22 cellular contexts compared by ENCODE assay signal in the genomic region with DNA sequence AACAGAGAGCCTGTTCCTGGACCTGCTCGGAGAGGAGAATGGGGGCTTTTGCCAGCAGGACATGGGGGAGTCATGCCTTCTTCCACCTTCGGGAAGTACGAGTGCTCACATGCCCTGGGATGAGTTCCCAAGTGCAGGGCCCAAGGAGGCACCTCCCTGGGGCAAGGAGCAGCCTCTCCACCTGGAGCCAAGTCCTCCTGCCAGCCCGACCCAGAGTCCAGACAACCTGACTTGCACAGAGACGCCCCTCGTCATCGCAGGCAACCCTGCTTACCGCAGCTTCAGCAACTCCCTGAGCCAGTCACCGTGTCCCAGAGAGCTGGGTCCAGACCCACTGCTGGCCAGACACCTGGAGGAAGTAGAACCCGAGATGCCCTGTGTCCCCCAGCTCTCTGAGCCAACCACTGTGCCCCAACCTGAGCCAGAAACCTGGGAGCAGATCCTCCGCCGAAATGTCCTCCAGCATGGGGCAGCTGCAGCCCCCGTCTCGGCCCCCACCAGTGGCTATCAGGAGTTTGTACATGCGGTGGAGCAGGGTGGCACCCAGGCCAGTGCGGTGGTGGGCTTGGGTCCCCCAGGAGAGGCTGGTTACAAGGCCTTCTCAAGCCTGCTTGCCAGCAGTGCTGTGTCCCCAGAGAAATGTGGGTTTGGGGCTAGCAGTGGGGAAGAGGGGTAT. TPM values are rescaled to one million over a fixed set of nuclear protein-coding genes. Genes with fewer than 3 reads are reported as not detected.
DNase-seq lines count a peak whose midpoint lies in the region; ATAC-seq and TF ChIP-seq lines count a peak whose summit lies in the region.
"Had no signal": no experiment of that assay in that cellular context is flagged by ENCODE, and none has a peak within 500 bp of the region (broad histone marks: within the 10 kb centered on the region; RNA-seq: fewer than 3 reads in every experiment).

No MANE protein-coding gene starts in this region.

- peaks cover 57% of the 10 kb centered on the region for H3K36me3 ChIP-seq in DND-41 (ENCODE audit: insufficient read depth, low read length)
- H3K36me3 ChIP-seq in body of pancreas (replicated peaks in 1 of 2; ENCODE audit: insufficient read depth in 1 of 2, low read depth in 2 of 2): peaks cover 0 to 15% of the 10 kb centered on the region in 2 donors
- H3K36me3 ChIP-seq in neutrophil: peaks cover 73% of the 10 kb centered on the region

- peaks cover 79% of the 10 kb centered on the region for H3K36me3 Mint-ChIP-seq in activated CD4-positive, alpha-beta T cell treated with anti-CD3 and anti-CD28 coated beads, Interleukin-2, amount 10 ng/mL, durations not matched to agents 7 days and 5 days (ENCODE audit: low read depth)

- H2AFZ ChIP-seq in DND-41 (ENCODE audit: low read depth, low read length): no peak overlapping the region
- H2AFZ ChIP-seq: GM23248, hepatocyte had no signal

- intact Hi-C loops in body of pancreas (cut with DNase I): no loop called here

- no peaks in the 10 kb centered on the region for H3K27me3 Mint-ChIP-seq in activated CD4-positive, alpha-beta T cell treated with anti-CD3 and anti-CD28 coated beads, Interleukin-2, amount 10 ng/mL, durations not matched to agents 7 days and 5 days

- H3K4me2 ChIP-seq in DND-41 (ENCODE audit: insufficient read depth, low read length): no peak overlapping the region
- H3K4me2 ChIP-seq: hepatocyte had no signal

- 89 to 90% methylated on average over 5 to 16 of the region's 16 CpGs for WGBS in body of pancreas, 2 donors

- no peak overlapping the region for H3K9ac ChIP-seq in DND-41 (ENCODE audit: low read depth, low read length)
- H3K9ac ChIP-seq: GM23248 had no signal

- TF ChIP-seq CTCF in DND-41 (IDR thresholded peaks at IDR 0.05; ENCODE audit: borderline replicate concordance, extremely low read depth, low read length, poor library complexity, severe bottlenecking) (no peak), body of pancreas (IDR thresholded peaks at IDR 0.05) (no peak), neutrophil (IDR thresholded peaks at IDR 0.05) (no peak)

- H3K27me3 ChIP-seq in DND-41 (ENCODE audit: insufficient read depth, low read length, poor library complexity) (no peaks in the 10 kb centered on the region), body of pancreas (no peaks in the 10 kb centered on the region), neutrophil (no peaks in the 10 kb centered on the region)
- H3K27me3 ChIP-seq: hepatocyte, tibial nerve had no signal

- H3K4me1 ChIP-seq in DND-41 (ENCODE audit: insufficient read depth, low read length): peaks cover 22% of the 10 kb centered on the region
- H3K4me1 ChIP-seq in body of pancreas: peaks cover 28% of the 10 kb centered on the region
- H3K4me1 ChIP-seq in neutrophil (ENCODE audit: control insufficient read depth in 1 of 2, insufficient read depth in 1 of 2, low read depth in 1 of 2, low read length in 1 of 2): peaks cover 10 to 21% of the 10 kb centered on the region in 2 experiments
- H3K4me1 ChIP-seq: psoas muscle had no signal

- ATAC-seq in DND-41 (ENCODE audit: insufficient read depth, low read depth) (no peak), body of pancreas (no peak), HG03097 (IDR thresholded peaks at IDR 0.05; ENCODE audit: low FRiP score, unreplicated experiment) (no peak), HG02884 (IDR thresholded peaks at IDR 0.05; ENCODE audit: unreplicated experiment) (no peak)
- ATAC-seq: A549, psoas muscle had no signal

- H4K20me1 ChIP-seq in DND-41 (ENCODE audit: insufficient read depth, low read length): no peaks in the 10 kb centered on the region

- peak overlapping the region; percentile 31 for H3K27ac Mint-ChIP-seq in activated CD4-positive, alpha-beta T cell treated with anti-CD3 and anti-CD28 coated beads, Interleukin-2, amount 10 ng/mL, durations not matched to agents 7 days and 5 days

- CTCF ChIA-PET in activated CD4-positive, alpha-beta T cell treated with anti-CD3 and anti-CD28 coated beads, Interleukin-2, amount 10 ng/mL, durations not matched to agents 7 days and 5 days (lab: Charles Lee): interaction anchor here (0.6 to 2.2 kb wide), 2 partner anchors 9 to 89 kb away, joined by 4 to 8 read pairs; no protein-coding TSS in a partner anchor

- H3K79me2 ChIP-seq in DND-41 (ENCODE audit: insufficient read depth, low read length): no peaks in the 10 kb centered on the region
- H3K79me2 ChIP-seq: hepatocyte had no signal

- H3K9me3 ChIP-seq in DND-41 (ENCODE audit: insufficient read depth, low read length, severe bottlenecking): no peaks in the 10 kb centered on the region
- peaks cover 0 to 4% (median 0%) of the 10 kb centered on the region in 3 donors for H3K9me3 ChIP-seq in body of pancreas
- no peaks in the 10 kb centered on the region for H3K9me3 ChIP-seq in neutrophil
- H3K9me3 ChIP-seq: psoas muscle, tibial nerve had no signal

- no peak for TF ChIP-seq POLR2A in body of pancreas (IDR thresholded peaks at IDR 0.05)

- H3K9me3 Mint-ChIP-seq in activated CD4-positive, alpha-beta T cell treated with anti-CD3 and anti-CD28 coated beads, Interleukin-2, amount 10 ng/mL, durations not matched to agents 7 days and 5 days: peaks cover 8% of the 10 kb centered on the region

- H3K4me1 Mint-ChIP-seq in activated CD4-positive, alpha-beta T cell treated with anti-CD3 and anti-CD28 coated beads, Interleukin-2, amount 10 ng/mL, durations not matched to agents 7 days and 5 days: peaks cover 53% of the 10 kb centered on the region

- POLR2A ChIA-PET in activated CD4-positive, alpha-beta T cell treated with anti-CD3 and anti-CD28 coated beads, Interleukin-2, amount 10 ng/mL, durations not matched to agents 7 days and 5 days (lab: Charles Lee): no interaction called here

- no peak for DNase-seq in activated CD4-positive, alpha-beta T cell treated with anti-CD3 and anti-CD28 coated beads, Interleukin-2, amount 10 ng/mL, durations not matched to agents 7 days and 5 days
- no peak for DNase-seq in activated CD4-positive, alpha-beta T cell treated with anti-CD3 and anti-CD28 coated beads, Interleukin-2, amount 50 U/mL, for 1 hour
- DNase-seq in DND-41 (no peak), body of pancreas (no peak), 8988T (no peak)
- DNase-seq: activated CD4-positive, alpha-beta T cell treated with anti-CD3 and anti-CD28 coated beads for 48 hours; anterior cingulate cortex; DMS79 treated with DMSO at 0.1 percent for 48 hours; GM23248; mesenchymal stem cell; NCI-H1417; NCI-H2171; psoas muscle; stimulated activated CD8-positive, alpha-beta memory T cell treated with anti-CD3 and anti-CD28 coated beads, Interleukin-4, amount 100 ng/mL, for 48 hours had no signal

- H3K27ac ChIP-seq in DND-41 (ENCODE audit: low read length) (peak overlapping the region; percentile 35; the same call in 1 of the 2 replicates), body of pancreas (peak overlapping the region in 3 of 4 donors; percentile 58 to 86 (median 62)), neutrophil (peak overlapping the region; percentile 60)
- H3K27ac ChIP-seq: C4-2B, GM23248, psoas muscle, SK-N-MC, tibial nerve had no signal

- no peak overlapping the region for H3K4me3 ChIP-seq in DND-41 (ENCODE audit: low read depth in 1 of 2, low read length in 2 of 2)
- H3K4me3 ChIP-seq in body of pancreas: no peak overlapping the region
- no peak overlapping the region for H3K4me3 ChIP-seq in neutrophil (ENCODE audit: low read depth in 1 of 2, low read length in 1 of 2)
- H3K4me3 ChIP-seq: A549, GM23248, hepatocyte, psoas muscle, SK-N-MC, tibial nerve had no signal

- H3K4me3 Mint-ChIP-seq in activated CD4-positive, alpha-beta T cell treated with anti-CD3 and anti-CD28 coated beads, Interleukin-2, amount 10 ng/mL, durations not matched to agents 7 days and 5 days: no peak overlapping the region

RNA-seq across cellular contexts. Expression of gene IL21R, which starts 39.3 kb away (rescaled TPM):
- total RNA-seq in activated CD4-positive, alpha-beta T cell treated with anti-CD3 and anti-CD28 coated beads, Interleukin-2, amount 10 ng/mL, durations not matched to agents 7 days and 5 days: 10 to 100 TPM; 44.4 to 45.6 TPM
- total RNA-seq in body of pancreas: under 1 TPM in 1 of 2 donors, not detected in 1; 0.26 TPM

RNA-seq across cellular contexts. Expression of gene IL4R, which starts 48.9 kb away (rescaled TPM):
- 100 to 1,000 TPM; 242 to 262 TPM for total RNA-seq in activated CD4-positive, alpha-beta T cell treated with anti-CD3 and anti-CD28 coated beads, Interleukin-2, amount 10 ng/mL, durations not matched to agents 7 days and 5 days
- total RNA-seq in body of pancreas: 100 to 1,000 TPM in 1 of 2 donors, 10 to 100 TPM in 1; 29.7 to 236 TPM

Comparison
In these comparisons a context has a peak if more than half of its experiments do, and no peak if none do; other contexts are left out.
1. RNA of gene IL21R, which starts 39.3 kb away (total RNA-seq): 44.4 to 45.6 TPM in activated CD4-positive, alpha-beta T cell treated with anti-CD3 and anti-CD28 coated beads, Interleukin-2, amount 10 ng/mL, durations not matched to agents 7 days and 5 days; 0.26 TPM in body of pancreas; every median in the first group is over 10 times any median in the second.
2. Peak in every context shown above with its lines, with median percentiles within 50 percentile points of each other: H3K27ac ChIP-seq.